ENCODE assay signal across 1 cellular context in genomic region chr19:11164879-11165406, GRCh38.
TF ChIP-seq lines count a peak whose summit lies in the region.

No MANE protein-coding gene starts in this region.

TF ChIP-seq in IMR-90, 13 proteins besides CTCF, POLR2A, EP300 and RAD21 (continued from another document):
- TF ChIP-seq MAZ (IDR thresholded peaks at IDR 0.05; ENCODE audit: borderline replicate concordance, low read depth, low read length) (no peak), BHLHE40 (IDR thresholded peaks at IDR 0.05; ENCODE audit: low read depth, low read length) (no peak)
